ENCODE assay signal across 16 cellular contexts in the genomic region with DNA sequence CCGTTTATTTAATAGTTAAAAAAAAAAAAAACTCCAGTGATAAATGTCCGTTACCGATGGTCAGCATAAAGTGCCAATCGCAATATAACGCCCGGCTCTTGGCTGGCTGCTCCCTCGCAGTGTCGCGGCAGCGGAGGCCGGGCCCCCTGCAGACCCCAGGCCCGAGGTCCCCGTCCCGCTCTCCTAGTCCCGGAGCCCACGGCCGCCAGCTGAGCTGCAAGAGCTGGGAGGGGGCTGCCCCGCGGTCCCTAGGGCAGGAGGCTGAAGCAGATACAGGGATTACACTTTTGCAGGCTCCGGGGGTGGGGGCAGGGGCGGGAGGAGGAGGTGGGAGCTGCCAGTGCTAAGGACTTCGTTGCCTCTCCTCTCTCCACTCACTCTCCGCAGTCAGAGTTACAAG. TPM values are rescaled to one million over a fixed set of nuclear protein-coding genes. Genes with fewer than 3 reads are reported as not detected.
DNase-seq lines count a peak whose midpoint lies in the region; ATAC-seq, FAIRE-seq and TF ChIP-seq lines count a peak whose summit lies in the region.
"Had no signal": no experiment of that assay in that cellular context is flagged by ENCODE, and none has a peak within 500 bp of the region (broad histone marks: within the 10 kb centered on the region; RNA-seq: fewer than 3 reads in every experiment).

No MANE protein-coding gene starts in this region.

- peaks cover 82% of the 10 kb centered on the region for H3K27me3 ChIP-seq in CD4-positive, alpha-beta T cell (ENCODE audit: control insufficient read depth, insufficient read depth, low read length)
- H3K27me3 ChIP-seq in HUES6 (ENCODE audit: control insufficient read depth, insufficient read depth, low read length) (peaks cover 83% of the 10 kb centered on the region), esophagus muscularis mucosa (peaks cover 0 to 41% (median 0%) of the 10 kb centered on the region in 4 donors), neural progenitor cell (peaks cover 83% of the 10 kb centered on the region)

- H3K36me3 ChIP-seq in HUES6 (ENCODE audit: control insufficient read depth, insufficient read depth, low read length) (no peaks in the 10 kb centered on the region), esophagus muscularis mucosa (peaks cover 5 to 31% (median 13%) of the 10 kb centered on the region in 4 donors), neural progenitor cell (no peaks in the 10 kb centered on the region)

- peaks cover 10% of the 10 kb centered on the region for H3K36me3 Mint-ChIP-seq in CD4-positive, alpha-beta T cell (ENCODE audit: low read depth)
- H3K36me3 Mint-ChIP-seq in neural progenitor cell = peaks cover 2% of the 10 kb centered on the region

- H3K27ac Mint-ChIP-seq in CD4-positive, alpha-beta T cell = no peak overlapping the region
- H3K27ac Mint-ChIP-seq in neural progenitor cell = no peak overlapping the region

- no peak overlapping the region for H3K9ac ChIP-seq in HUES6 (ENCODE audit: low read length)
- no peak overlapping the region for H3K9ac ChIP-seq in neural progenitor cell

- FAIRE-seq in RCC 7860 (lab: Jason Lieb, UNC) (no peak), D721Med (lab: Jason Lieb, UNC) (no peak)
- FAIRE-seq: G401.6 had no signal

- H3K9me3 ChIP-seq in CD4-positive, alpha-beta T cell (ENCODE audit: control insufficient read depth, low read length) = no peaks in the 10 kb centered on the region
- no peaks in the 10 kb centered on the region for H3K9me3 ChIP-seq in HUES6 (ENCODE audit: control insufficient read depth, insufficient read depth, low read depth, low read length)
- H3K9me3 ChIP-seq in esophagus muscularis mucosa = no peaks in the 10 kb centered on the region
- no peaks in the 10 kb centered on the region for H3K9me3 ChIP-seq in neural progenitor cell (ENCODE audit: low read depth)

- WGBS in esophagus muscularis mucosa = 17% methylated on average over 23 of the region's 23 CpGs

- peaks cover 6% of the 10 kb centered on the region for H3K79me2 ChIP-seq in neural progenitor cell (ENCODE audit: low read depth)

- TF ChIP-seq CTCF in CD4-positive, alpha-beta T cell (IDR thresholded peaks at IDR 0.05) = no peak
- TF ChIP-seq CTCF in esophagus muscularis mucosa (IDR thresholded peaks at IDR 0.05) (no peak), neural progenitor cell (IDR thresholded peaks at IDR 0.05) (no peak), D721Med (IDR thresholded peaks at IDR 0.05; ENCODE audit: insufficient read depth, missing control alignments) (no peak)

- peak overlapping the region; percentile 87 for H3K4me2 ChIP-seq in neural progenitor cell

- peaks cover 83% of the 10 kb centered on the region for H3K27me3 Mint-ChIP-seq in CD4-positive, alpha-beta T cell
- H3K27me3 Mint-ChIP-seq in neural progenitor cell (ENCODE audit: insufficient read depth, low read depth) = peaks cover 77% of the 10 kb centered on the region

- CTCF ChIA-PET in CD4-positive, alpha-beta T cell (lab: Charles Lee) = interaction anchor here (2.0 kb wide), 1 partner anchor 10 kb away, joined by 4 read pairs; no protein-coding TSS in a partner anchor

- intact Hi-C loops in CD4-positive, alpha-beta T cell (cut with DNase I, micrococcal nuclease) = loop anchor here in 1 of 2 experiments (5.0 kb wide), 1 partner anchor 1599 kb away; the partner anchor contains the start of genes GEN1 and SMC6
- intact Hi-C loops in esophagus muscularis mucosa (cut with DNase I) = loop anchor here (5.0 to 10.0 kb wide), 2 partner anchors 511 to 703 kb away; partner anchors contain the start of gene LAPTM4A

- peaks cover 10% of the 10 kb centered on the region for H3F3A ChIP-seq in neural progenitor cell (ENCODE audit: low read depth)

- no peak overlapping the region for H2AFZ ChIP-seq in neural progenitor cell (replicated peaks)

- no peak overlapping the region for H3K27ac ChIP-seq in CD4-positive, alpha-beta T cell (ENCODE audit: low read depth, low read length)
- no peak overlapping the region for H3K27ac ChIP-seq in HUES6 (ENCODE audit: low read depth, low read length)
- peak overlapping the region; percentile 87 to 94 (median 91) for H3K27ac ChIP-seq in esophagus muscularis mucosa (replicated peaks in 1 of 4)
- no peak overlapping the region for H3K27ac ChIP-seq in neural progenitor cell
- H3K27ac ChIP-seq: C4-2B had no signal

- ATAC-seq in CD4-positive, alpha-beta T cell (ENCODE audit: poor library complexity) = no peak
- no peak for ATAC-seq in GM21528 (IDR thresholded peaks at IDR 0.05; ENCODE audit: low FRiP score, unreplicated experiment)
- ATAC-seq: HCT116 had no signal

- peaks cover 75% of the 10 kb centered on the region for H4K20me1 ChIP-seq in neural progenitor cell (ENCODE audit: low read depth)

- H3K4me3 ChIP-seq in HUES6 (ENCODE audit: low read depth, low read length) = peak overlapping the region; percentile 37
- H3K4me3 ChIP-seq in esophagus muscularis mucosa = peak overlapping the region; percentile 33 to 90 (median 36)
- H3K4me3 ChIP-seq in neural progenitor cell = peak overlapping the region; percentile 49

- peak overlapping the region; percentile 16 for H3K4me3 Mint-ChIP-seq in CD4-positive, alpha-beta T cell
- no peak overlapping the region for H3K4me3 Mint-ChIP-seq in neural progenitor cell

- DNase-seq in CD4-positive, alpha-beta T cell = no peak
- no peak for DNase-seq in esophagus muscularis mucosa (ENCODE audit: extremely low spot score)
- peak; percentile 51 for DNase-seq in neural progenitor cell (ENCODE audit: low spot score)
- DNase-seq in RCC 7860 (ENCODE audit: low spot score) = no peak
- DNase-seq in D721Med (ENCODE audit: insufficient read length, low spot score) = no peak
- DNase-seq: activated CD4-positive, alpha-beta T cell treated with anti-CD3 and anti-CD28 coated beads for 4 hours; caudate nucleus; erythroblast; NCI-H2171 treated with DMSO at 0.1 percent for 48 hours; stimulated activated CD4-positive, alpha-beta T cell treated with anti-CD3 and anti-CD28 coated beads, Interleukin-4, amount 100 ng/mL, for 1 hour; SW 1271 had no signal

- no peak for TF ChIP-seq POLR2A in esophagus muscularis mucosa (IDR thresholded peaks at IDR 0.05; ENCODE audit: low read depth)

- POLR2A ChIA-PET in CD4-positive, alpha-beta T cell (lab: Charles Lee) = interaction anchor here (7.0 kb wide), 1 partner anchor 8 kb away, joined by 69 read pairs; the partner anchor contains the start of gene OSR1

- peaks cover 58% of the 10 kb centered on the region for H3K4me1 Mint-ChIP-seq in CD4-positive, alpha-beta T cell (ENCODE audit: low read depth)
- H3K4me1 Mint-ChIP-seq in neural progenitor cell = peaks cover 29% of the 10 kb centered on the region

- H3K9me3 Mint-ChIP-seq in CD4-positive, alpha-beta T cell = no peaks in the 10 kb centered on the region
- peaks cover 17% of the 10 kb centered on the region for H3K9me3 Mint-ChIP-seq in neural progenitor cell

- TF ChIP-seq EP300 in esophagus muscularis mucosa (IDR thresholded peaks at IDR 0.05) = no peak

- H3K4me1 ChIP-seq in HUES6 (ENCODE audit: control insufficient read depth, insufficient read depth, low read length) (peaks cover 25% of the 10 kb centered on the region), esophagus muscularis mucosa (peaks cover 26 to 86% (median 77%) of the 10 kb centered on the region in 4 donors), neural progenitor cell (peaks cover 21% of the 10 kb centered on the region)

RNA-seq across cellular contexts. Expression of gene OSR1, which starts 6.9 kb away (rescaled TPM):
- not detected for total RNA-seq in CD4-positive, alpha-beta T cell
- total RNA-seq in esophagus muscularis mucosa (10 to 100 TPM; 50.3 to 99.6 (median 74.7) TPM), neural progenitor cell (ENCODE audit: low replicate concordance) (not detected in 2 replicates)

Comparison
In these comparisons a context has a peak if more than half of its experiments do, and no peak if none do; other contexts are left out.
1. H3K27ac ChIP-seq: peak in esophagus muscularis mucosa (4 of 4); none in CD4-positive, alpha-beta T cell (single experiment), HUES6 (single experiment) and neural progenitor cell (single experiment).
2. RNA of gene OSR1, which starts 6.9 kb away (total RNA-seq): 50.3 to 99.6 TPM in esophagus muscularis mucosa; not detected in CD4-positive, alpha-beta T cell and not detected in neural progenitor cell; every median in the first group is over 10 times any median in the second.
3. Peak in every context shown above with its lines, with median percentiles within 50 percentile points of each other: H3K4me3 ChIP-seq.